In genomic region chr9:99049228-99049627, GRCh38 we compare ENCODE assay signal across 23 cellular contexts.
"Had no signal": no experiment of that assay in that cellular context is flagged by ENCODE, and none has a peak within 500 bp of the region (broad histone marks: within the 10 kb centered on the region; RNA-seq: fewer than 3 reads in every experiment).

No MANE protein-coding gene starts in this region.

- ATAC-seq: foreskin keratinocyte, left cardiac atrium, lower lobe of right lung, sciatic nerve had no signal

- H3K4me1 ChIP-seq: foreskin keratinocyte, left ventricle myocardium inferior, lower lobe of right lung, suprapubic skin had no signal

- H3K27me3 Mint-ChIP-seq: memory B cell, naive B cell, type B pancreatic cell had no signal

- H3K4me3 Mint-ChIP-seq: endodermal cell, memory B cell, naive B cell, type B pancreatic cell had no signal

- DNase-seq: dermis blood vessel endothelial cell; endodermal cell; erythroblast; foreskin keratinocyte; kidney; left cardiac atrium; left ventricle myocardium inferior; lower lobe of right lung; midbrain; naive B cell; posterior cingulate gyrus; stimulated activated CD4-positive, alpha-beta T cell treated with anti-CD3 and anti-CD28 coated beads, Interleukin-12 subunit alpha, Interleukin-12 subunit beta, amount 100 ng/mL, for 4 hours; stimulated activated naive CD4-positive, alpha-beta T cell treated with Interleukin-2 at 50 U/mL for 16 hours; thyroid gland had no signal

- FAIRE-seq: colon, endothelial cell of umbilical vein, kidney, urothelium cell line had no signal

- H3K9me3 ChIP-seq: left ventricle myocardium inferior, lower lobe of right lung, neutrophil, suprapubic skin, thyroid gland had no signal

- H3K4me3 ChIP-seq: left ventricle myocardium inferior, lower lobe of right lung, skin epidermis, suprapubic skin, thyroid gland had no signal

- H3K27me3 ChIP-seq: foreskin keratinocyte, suprapubic skin, thyroid gland had no signal

- H3K27ac Mint-ChIP-seq: endodermal cell, memory B cell, type B pancreatic cell had no signal

- H3K36me3 ChIP-seq: lower lobe of right lung, neutrophil, thyroid gland had no signal

- H3K36me3 Mint-ChIP-seq: type B pancreatic cell had no signal

- H3K27ac ChIP-seq: foreskin keratinocyte, left ventricle myocardium inferior, lower lobe of right lung, neutrophil, skin epidermis, suprapubic skin, thyroid gland had no signal
